ENCODE assay signal across 2 cellular contexts in genomic region chr6:166988674-166989201, GRCh38.
TF ChIP-seq lines count a peak whose summit lies in the region.

No MANE protein-coding gene starts in this region.

TF ChIP-seq in GM12891, 5 proteins besides CTCF, POLR2A, EP300 and RAD21:
- no peak for TF ChIP-seq POU2F2 (IDR thresholded peaks at IDR 0.05; ENCODE audit: low read depth, low read length)
- TF ChIP-seq PAX5 (IDR thresholded peaks at IDR 0.05; ENCODE audit: insufficient read depth, low read length, severe bottlenecking): no peak
- no peak for TF ChIP-seq POLR2AphosphoS5 (IDR thresholded peaks at IDR 0.05; ENCODE audit: low read depth, low read length)
- no peak for TF ChIP-seq SPI1 (IDR thresholded peaks at IDR 0.05; ENCODE audit: low read depth, low read length)
- no peak for TF ChIP-seq TAF1 (IDR thresholded peaks at IDR 0.05; ENCODE audit: low read depth, low read length)

TF ChIP-seq in endothelial cell of umbilical vein, 7 proteins besides CTCF, POLR2A, EP300 and RAD21:
- TF ChIP-seq JUN (IDR thresholded peaks at IDR 0.05; ENCODE audit: borderline replicate concordance, insufficient read depth, insufficient read length, low read depth): no peak
- peak; percentile 21 for TF ChIP-seq GATA2 (IDR thresholded peaks at IDR 0.05; ENCODE audit: insufficient read depth, insufficient read length, low read depth, low read length)
TF ChIP-seq in endothelial cell of umbilical vein: peak in this region for 1.
